In genomic region chr1:36161656-36162531, GRCh38 we compare ENCODE assay signal across 8 cellular contexts. TPM values are rescaled to one million over a fixed set of nuclear protein-coding genes. Genes with fewer than 3 reads are reported as not detected.
A peak's percentile ranks its signal among the peaks of the same experiment; 100 is the strongest.
DNase-seq lines count a peak whose midpoint lies in the region; ATAC-seq and TF ChIP-seq lines count a peak whose summit lies in the region.

No MANE protein-coding gene starts in this region.

- peaks cover 26% of the 10 kb centered on the region for H3K4me1 ChIP-seq in neural progenitor cell

- H3K9ac ChIP-seq in neural progenitor cell: no peak overlapping the region

- H3K27ac ChIP-seq in KOPT-K1 (ENCODE audit: low read depth, low read length, poor library complexity, severe bottlenecking): peak overlapping the region; percentile 87
- H3K27ac ChIP-seq in neural progenitor cell: no peak overlapping the region

- H4K20me1 ChIP-seq in neural progenitor cell (ENCODE audit: low read depth): peaks cover 100% of the 10 kb centered on the region

- CTCF ChIA-PET in activated CD8-positive, alpha-beta T cell treated with anti-CD3 and anti-CD28 coated beads, Interleukin-2, amount 10 ng/mL, durations not matched to agents 7 days and 5 days (lab: Charles Lee): interaction anchor here (0.8 to 6.7 kb wide), 10 partner anchors 11 to 181 kb away, joined by 3 to 157 read pairs (median 5); partner anchors contain the start of gene TRAPPC3

- peaks cover 33% of the 10 kb centered on the region for H3K36me3 ChIP-seq in KOPT-K1 (ENCODE audit: insufficient read depth, low read length)
- no peaks in the 10 kb centered on the region for H3K36me3 ChIP-seq in neural progenitor cell

- H3K27ac Mint-ChIP-seq in activated CD8-positive, alpha-beta T cell treated with anti-CD3 and anti-CD28 coated beads, Interleukin-2, amount 10 ng/mL, durations not matched to agents 7 days and 5 days: peak overlapping the region; percentile 89
- H3K27ac Mint-ChIP-seq in neural progenitor cell: no peak overlapping the region

- TF ChIP-seq CTCF in neural progenitor cell (IDR thresholded peaks at IDR 0.05): no peak

- peak; percentile 40 for ATAC-seq in activated CD8-positive, alpha-beta T cell treated with anti-CD3 and anti-CD28 coated beads, Interleukin-2, amount 10 ng/mL, durations not matched to agents 7 days and 5 days
- ATAC-seq in esophagus mucosa (peak; percentile 75), GM19395 (IDR thresholded peaks at IDR 0.05; ENCODE audit: unreplicated experiment) (no peak)

- H3K4me2 ChIP-seq in neural progenitor cell: peak overlapping the region; percentile 81

- H2AFZ ChIP-seq in neural progenitor cell (replicated peaks): no peak overlapping the region

- H3K4me3 Mint-ChIP-seq in activated CD8-positive, alpha-beta T cell treated with anti-CD3 and anti-CD28 coated beads, Interleukin-2, amount 10 ng/mL, durations not matched to agents 7 days and 5 days: peak overlapping the region; percentile 72
- H3K4me3 Mint-ChIP-seq in neural progenitor cell: peak overlapping the region; percentile 75

- peaks cover 99% of the 10 kb centered on the region for H3K79me2 ChIP-seq in neural progenitor cell (ENCODE audit: low read depth)

- POLR2A ChIA-PET in activated CD8-positive, alpha-beta T cell treated with anti-CD3 and anti-CD28 coated beads, Interleukin-2, amount 10 ng/mL, durations not matched to agents 7 days and 5 days (lab: Charles Lee): interaction anchor here (0.6 to 4.6 kb wide), 12 partner anchors 9 to 224 kb away, joined by 3 to 56 read pairs (median 4); partner anchors contain the start of genes STK40, THRAP3 and TRAPPC3

- H3K4me1 Mint-ChIP-seq in activated CD8-positive, alpha-beta T cell treated with anti-CD3 and anti-CD28 coated beads, Interleukin-2, amount 10 ng/mL, durations not matched to agents 7 days and 5 days (ENCODE audit: low read depth): peaks cover 73% of the 10 kb centered on the region
- peaks cover 60% of the 10 kb centered on the region for H3K4me1 Mint-ChIP-seq in neural progenitor cell

- H3K27me3 Mint-ChIP-seq in activated CD8-positive, alpha-beta T cell treated with anti-CD3 and anti-CD28 coated beads, Interleukin-2, amount 10 ng/mL, durations not matched to agents 7 days and 5 days (ENCODE audit: low read depth): no peaks in the 10 kb centered on the region
- no peaks in the 10 kb centered on the region for H3K27me3 Mint-ChIP-seq in neural progenitor cell (ENCODE audit: insufficient read depth, low read depth)

- DNase-seq in GF-D8 (lab: John Stamatoyannopoulos, UW) (peak; percentile 71), neural progenitor cell (ENCODE audit: low spot score) (no peak), NCI-H1694 (lab: John Stamatoyannopoulos, UW) (no peak), GM19240 (ENCODE audit: insufficient read length, low spot score) (no peak)
- peak; percentile 65 for DNase-seq in activated CD8-positive, alpha-beta T cell treated with anti-CD3 and anti-CD28 coated beads, Interleukin-2, amount 10 ng/mL, durations not matched to agents 7 days and 5 days

- no peaks in the 10 kb centered on the region for H3K9me3 ChIP-seq in KOPT-K1 (ENCODE audit: insufficient read depth, low read length, poor library complexity, severe bottlenecking)
- H3K9me3 ChIP-seq in neural progenitor cell (ENCODE audit: low read depth): no peaks in the 10 kb centered on the region

- H3K4me3 ChIP-seq in neural progenitor cell: peak overlapping the region; percentile 40

- H3F3A ChIP-seq in neural progenitor cell (ENCODE audit: low read depth): peaks cover 39% of the 10 kb centered on the region

- H3K27me3 ChIP-seq in neural progenitor cell: no peaks in the 10 kb centered on the region

- H3K9me3 Mint-ChIP-seq in activated CD8-positive, alpha-beta T cell treated with anti-CD3 and anti-CD28 coated beads, Interleukin-2, amount 10 ng/mL, durations not matched to agents 7 days and 5 days (ENCODE audit: insufficient read depth): no peaks in the 10 kb centered on the region
- no peaks in the 10 kb centered on the region for H3K9me3 Mint-ChIP-seq in neural progenitor cell

- H3K36me3 Mint-ChIP-seq in activated CD8-positive, alpha-beta T cell treated with anti-CD3 and anti-CD28 coated beads, Interleukin-2, amount 10 ng/mL, durations not matched to agents 7 days and 5 days (ENCODE audit: low read depth): peaks cover 75% of the 10 kb centered on the region
- H3K36me3 Mint-ChIP-seq in neural progenitor cell: peaks cover 30% of the 10 kb centered on the region

RNA-seq across cellular contexts. Expression of gene MAP7D1, which starts 5.9 kb away (rescaled TPM):
- total RNA-seq in activated CD8-positive, alpha-beta T cell treated with anti-CD3 and anti-CD28 coated beads, Interleukin-2, amount 10 ng/mL, durations not matched to agents 7 days and 5 days: 100 to 1,000 TPM; 235 to 245 TPM
- 93.1 TPM for total RNA-seq in esophagus mucosa
- total RNA-seq in neural progenitor cell (ENCODE audit: low replicate concordance): 35.0 and 81.1 TPM in 2 replicates

RNA-seq across cellular contexts. Expression of gene TRAPPC3, which starts 12.6 kb away (rescaled TPM):
- total RNA-seq in activated CD8-positive, alpha-beta T cell treated with anti-CD3 and anti-CD28 coated beads, Interleukin-2, amount 10 ng/mL, durations not matched to agents 7 days and 5 days: 10 to 100 TPM; 55.6 to 56.4 TPM
- total RNA-seq in esophagus mucosa (65.0 TPM), neural progenitor cell (ENCODE audit: low replicate concordance) (44.9 and 69.4 TPM in 2 replicates)

RNA-seq across cellular contexts. Expression of gene COL8A2, which starts 36.9 kb away (rescaled TPM):
- total RNA-seq in activated CD8-positive, alpha-beta T cell treated with anti-CD3 and anti-CD28 coated beads, Interleukin-2, amount 10 ng/mL, durations not matched to agents 7 days and 5 days: under 1 TPM in 1 of 2 experiments, not detected in 1; 0.08 TPM
- total RNA-seq in esophagus mucosa (2.7 TPM), neural progenitor cell (ENCODE audit: low replicate concordance) (0.06 TPM in 1 of 2 replicates, not detected in the other)

Comparison
In these comparisons a context has a peak if more than half of its experiments do, and no peak if none do; other contexts are left out.
1. DNase-seq: peak in GF-D8 (single experiment) and activated CD8-positive, alpha-beta T cell treated with anti-CD3 and anti-CD28 coated beads, Interleukin-2, amount 10 ng/mL, durations not matched to agents 7 days and 5 days (single experiment); none in neural progenitor cell (single experiment), NCI-H1694 (single experiment) and GM19240 (single experiment).